In genomic region chr5:176827736-176828415, GRCh38 we compare ENCODE assay signal across 27 cellular contexts. TPM values are rescaled to one million over a fixed set of nuclear protein-coding genes. Genes with fewer than 3 reads are reported as not detected.
"Had no signal": no experiment of that assay in that cellular context is flagged by ENCODE, and none has a peak within 500 bp of the region (broad histone marks: within the 10 kb centered on the region; RNA-seq: fewer than 3 reads in every experiment).

No MANE protein-coding gene starts in this region.

- H3K27ac ChIP-seq: stomach, suprapubic skin, testis, thoracic aorta, thyroid gland, tibial artery, tibial nerve, transverse colon, upper lobe of left lung, upper lobe of right lung, uterus, vagina had no signal

- DNase-seq: stimulated activated CD4-positive, alpha-beta T cell treated with anti-CD3 and anti-CD28 coated beads, Interleukin-2, amount 100 ng/mL, for 48 hours; stimulated activated CD4-positive, alpha-beta T cell treated with anti-CD3 and anti-CD28 coated beads, Interleukin-4, amount 100 ng/mL, for 1 hour; stimulated activated CD4-positive, alpha-beta T cell treated with anti-CD3 and anti-CD28 coated beads, Interleukin-4, amount 100 ng/mL, for 24 hours; stimulated activated CD4-positive, alpha-beta T cell treated with anti-CD3 and anti-CD28 coated beads, Interleukin-4, amount 100 ng/mL, for 4 hours; stimulated activated CD8-positive, alpha-beta memory T cell treated with anti-CD3 and anti-CD28 coated beads, Interleukin-4, amount 100 ng/mL, for 48 hours; stimulated activated naive B cell treated with anti-CD40 and anti-IgM and Interleukin-4, amounts not matched to agents 10 μg/mL and 1 μg/mL and 100 μg/mL, for 72 hours; stimulated activated naive CD4-positive, alpha-beta T cell; stimulated activated naive CD4-positive, alpha-beta T cell treated with Interleukin-2 at 50 U/mL for 16 hours; stimulated activated naive CD8-positive, alpha-beta T cell treated with anti-CD3 and anti-CD28 coated beads, Interleukin-15, amount 100 ng/mL, for 72 hours; stimulated activated naive CD8-positive, alpha-beta T cell treated with anti-CD3 and anti-CD28 coated beads, Interleukin-15, Interleukin-2, amounts not matched to agents 100 U/mL and 50 U/mL, for 24 hours; stomach; substantia nigra; testis; thyroid gland; tibial artery; transverse colon; trophoblast cell; upper lobe of left lung; upper lobe of right lung; uterus had no signal

- H3K4me3 ChIP-seq: stomach, suprapubic skin, testis, thoracic aorta, thyroid gland, tibial artery, tibial nerve, transverse colon, upper lobe of left lung, upper lobe of right lung, uterus, vagina had no signal

- H3K27me3 ChIP-seq: testis, thyroid gland, upper lobe of left lung, uterus, vagina had no signal

- ATAC-seq: stimulated activated effector memory CD8-positive, alpha-beta T cell treated with anti-CD3 and anti-CD28 coated beads, Interleukin-12 subunit alpha, Interleukin-12 subunit beta, amount 100 ng/mL, for 72 hours; stimulated activated memory B cell treated with anti-CD40 and anti-IgM and Interleukin-4, amounts not matched to agents 10 μg/mL and 1 μg/mL and 100 μg/mL, for 72 hours; stimulated activated naive B cell treated with anti-CD40 and anti-IgM and Interleukin-4, amounts not matched to agents 10 μg/mL and 1 μg/mL and 100 μg/mL, for 72 hours; stimulated activated naive CD8-positive, alpha-beta T cell treated with anti-CD3 and anti-CD28 coated beads, Interleukin-15, amount 100 ng/mL, for 72 hours; stimulated activated naive CD8-positive, alpha-beta T cell treated with anti-CD3 and anti-CD28 coated beads, Interleukin-15, Interleukin-2, amounts not matched to agents 100 U/mL and 50 U/mL, for 24 hours; upper lobe of right lung had no signal

- H3K36me3 ChIP-seq: stomach, suprapubic skin, thoracic aorta, thyroid gland, tibial artery, tibial nerve, transverse colon, upper lobe of left lung, upper lobe of right lung, uterus, vagina had no signal

- H3K4me1 ChIP-seq: stomach, suprapubic skin, testis, thyroid gland, tibial artery, tibial nerve, transverse colon, upper lobe of left lung, upper lobe of right lung, uterus, vagina had no signal

- H3K9me3 ChIP-seq: stomach, suprapubic skin, testis, thoracic aorta, thyroid gland, tibial artery, tibial nerve, transverse colon, upper lobe of left lung, upper lobe of right lung, uterus, vagina had no signal

RNA-seq across cellular contexts. Expression of gene UNC5A, which starts 17.5 kb away (rescaled TPM):
- total RNA-seq: suprapubic skin, thoracic aorta, tibial nerve, ureter, vagina had no signal
